8 cellular contexts compared by ENCODE assay signal in genomic region chr17:1455291-1455747, GRCh38. TPM values are rescaled to one million over a fixed set of nuclear protein-coding genes. Genes with fewer than 3 reads are reported as not detected.
DNase-seq lines count a peak whose midpoint lies in the region; ATAC-seq and TF ChIP-seq lines count a peak whose summit lies in the region.

No MANE protein-coding gene starts in this region.

- H3K4me2 ChIP-seq in fibroblast of lung (ENCODE audit: extremely low read depth, insufficient read depth, low read length), result peak overlapping the region; percentile 98

- H3K27ac Mint-ChIP-seq in naive thymus-derived CD4-positive, alpha-beta T cell, result peak overlapping the region; percentile 56 to 91 (median 86)

- TF ChIP-seq EP300 in upper lobe of left lung (IDR thresholded peaks at IDR 0.05), result no peak

- H3K4me1 Mint-ChIP-seq in naive thymus-derived CD4-positive, alpha-beta T cell, result peaks cover 28 to 62% (median 47%) of the 10 kb centered on the region in 7 donors

- 0 to 1% methylated on average over 25 to 27 of the region's 27 CpGs for WGBS in upper lobe of left lung, 2 donors

- H3K27me3 Mint-ChIP-seq in naive thymus-derived CD4-positive, alpha-beta T cell, result peaks cover 0 to 18% (median 4%) of the 10 kb centered on the region in 5 donors

- H3K36me3 ChIP-seq in fibroblast of lung (ENCODE audit: control insufficient read depth, insufficient read depth, low read length), result no peaks in the 10 kb centered on the region
- peaks cover 0 to 11% (median 0%) of the 10 kb centered on the region in 3 experiments for H3K36me3 ChIP-seq in naive thymus-derived CD4-positive, alpha-beta T cell (ENCODE audit: control insufficient read depth in 2 of 3, insufficient read depth in 3 of 3, low read length in 3 of 3)
- H3K36me3 ChIP-seq in upper lobe of left lung, result peaks cover 0 to 10% (median 3%) of the 10 kb centered on the region in 4 donors

- peak overlapping the region; percentile 86 to 95 (median 88) for H3K4me3 Mint-ChIP-seq in naive thymus-derived CD4-positive, alpha-beta T cell

- peak overlapping the region; percentile 97 for H3K9ac ChIP-seq in fibroblast of lung (ENCODE audit: insufficient read depth, low read length)

- CTCF ChIA-PET in naive thymus-derived CD4-positive, alpha-beta T cell (lab: Charles Lee), result interaction anchor here (0.5 to 0.7 kb wide), 2 partner anchors 31 to 60 kb away, joined by 3 read pairs; no protein-coding TSS in a partner anchor

- DNase-seq in C1 segment of cervical spinal cord (lab: John Stamatoyannopoulos, UW) (peak in 10 of 14 donors; percentile 16 to 73 (median 46)), NCI-H82 treated with DMSO at 0.1 percent for 48 hours (lab: John Stamatoyannopoulos, UW; ENCODE audit: unreplicated experiment) (peak; percentile 42), activated T-helper 1 cell treated with Interleukin-2 at 50 U/mL for 16 hours (ENCODE audit: low read depth) (peak; percentile 11), fibroblast of lung (ENCODE audit: low read depth in 2 of 2) (peak; percentile 67 to 70), upper lobe of left lung (peak; percentile 73 to 91)
- DNase-seq in naive thymus-derived CD4-positive, alpha-beta T cell, result peak in 7 of 9 donors; percentile 17 to 55 (median 27)

- intact Hi-C loops in naive thymus-derived CD4-positive, alpha-beta T cell (cut with micrococcal nuclease), result loop anchor here in 1 of 2 donors (1.0 kb wide), 1 partner anchor 90 kb away; no protein-coding TSS in a partner anchor

- H3K4me3 ChIP-seq in fibroblast of lung (replicated peaks in 1 of 4; ENCODE audit: control extremely low read depth in 1 of 4, insufficient read depth in 1 of 4, low read depth in 3 of 4, low read length in 4 of 4) (peak overlapping the region; percentile 45 to 92 (median 84)), upper lobe of left lung (peak overlapping the region; percentile 82 to 98 (median 93))
- H3K4me3 ChIP-seq in naive thymus-derived CD4-positive, alpha-beta T cell (ENCODE audit: low read length), result peak overlapping the region; percentile 90

- POLR2A ChIA-PET in naive thymus-derived CD4-positive, alpha-beta T cell (lab: Charles Lee), result interaction anchor here (1.1 to 2.8 kb wide), 3 partner anchors 32 to 61 kb away, joined by 5 to 15 read pairs (median 7); partner anchors contain the start of genes INPP5K and YWHAE

- H3K9me3 Mint-ChIP-seq in naive thymus-derived CD4-positive, alpha-beta T cell, result no peaks in the 10 kb centered on the region

- H3K27me3 ChIP-seq in fibroblast of lung (ENCODE audit: control insufficient read depth, insufficient read depth, low read length), result no peaks in the 10 kb centered on the region
- no peaks in the 10 kb centered on the region for H3K27me3 ChIP-seq in naive thymus-derived CD4-positive, alpha-beta T cell (ENCODE audit: control insufficient read depth in 2 of 2, insufficient read depth in 2 of 2, low read length in 2 of 2)
- no peaks in the 10 kb centered on the region for H3K27me3 ChIP-seq in upper lobe of left lung

- H2AFZ ChIP-seq in fibroblast of lung (ENCODE audit: low read length), result no peak overlapping the region

- TF ChIP-seq POLR2A in upper lobe of left lung (IDR thresholded peaks at IDR 0.05), result no peak

- peaks cover 0 to 7% (median 4%) of the 10 kb centered on the region in 5 donors for H3K36me3 Mint-ChIP-seq in naive thymus-derived CD4-positive, alpha-beta T cell

- peaks cover 56% of the 10 kb centered on the region for H3K79me2 ChIP-seq in fibroblast of lung (ENCODE audit: control insufficient read depth, insufficient read depth, low read length)

- H3K27ac ChIP-seq in fibroblast of lung (ENCODE audit: insufficient read depth, low read length) (peak overlapping the region; percentile 95), upper lobe of left lung (peak overlapping the region; percentile 98 to 99 (median 99))
- H3K27ac ChIP-seq in naive thymus-derived CD4-positive, alpha-beta T cell (ENCODE audit: low read depth, low read length), result peak overlapping the region; percentile 97

- H3K9me3 ChIP-seq in fibroblast of lung (ENCODE audit: control insufficient read depth, insufficient read depth, low read depth, low read length) (no peaks in the 10 kb centered on the region), upper lobe of left lung (no peaks in the 10 kb centered on the region)
- no peaks in the 10 kb centered on the region for H3K9me3 ChIP-seq in naive thymus-derived CD4-positive, alpha-beta T cell (ENCODE audit: control insufficient read depth in 2 of 3, low read length in 3 of 3)

- ATAC-seq in GM18870 (IDR thresholded peaks at IDR 0.05; ENCODE audit: unreplicated experiment), result peak; percentile 18
- peak; percentile 21 for ATAC-seq in HG03097 (IDR thresholded peaks at IDR 0.05; ENCODE audit: low FRiP score, unreplicated experiment)
- peak; percentile 22 for ATAC-seq in naive thymus-derived CD4-positive, alpha-beta T cell
- ATAC-seq in upper lobe of left lung (ENCODE audit: low FRiP score in 2 of 2), result peak; percentile 70 to 75

- H3K4me1 ChIP-seq in fibroblast of lung (ENCODE audit: control insufficient read depth, extremely low read depth, insufficient read depth, low read length) (peaks cover 2% of the 10 kb centered on the region), upper lobe of left lung (peaks cover 30 to 62% (median 46%) of the 10 kb centered on the region in 4 donors)
- peaks cover 18 to 32% of the 10 kb centered on the region in 2 donors for H3K4me1 ChIP-seq in naive thymus-derived CD4-positive, alpha-beta T cell (ENCODE audit: control insufficient read depth in 2 of 2, insufficient read depth in 2 of 2, low read length in 2 of 2)

- TF ChIP-seq CTCF in fibroblast of lung (conservative IDR thresholded peaks at IDR 0.05 in 1 of 2, IDR thresholded peaks at IDR 0.05 in 1 of 2; ENCODE audit: low read depth in 1 of 2, low read length in 2 of 2) (peak; percentile 57 to 77), upper lobe of left lung (IDR thresholded peaks at IDR 0.05) (peak; percentile 55 to 86 (median 76))

- no peaks in the 10 kb centered on the region for H4K20me1 ChIP-seq in fibroblast of lung (ENCODE audit: control insufficient read depth, extremely low read depth, insufficient read depth, low read length)

RNA-seq across cellular contexts. Expression of gene CRK, which starts 0.7 kb away (rescaled TPM):
- total RNA-seq in fibroblast of lung (105 and 120 TPM in 2 replicates), upper lobe of left lung (100 to 1,000 TPM in 1 of 6 donors, 10 to 100 TPM in 5; 37.7 to 121 (median 65.8) TPM)
- 119 and 138 TPM in 2 replicates for polyA plus RNA-seq in fibroblast of lung
- 58.3 and 63.7 TPM in 2 replicates for polyA plus RNA-seq in fibroblast of lung (2012)
- 34.5 and 37.5 TPM in 2 replicates for polyA minus RNA-seq in fibroblast of lung (ENCODE audit: low replicate concordance)
- total RNA-seq in naive thymus-derived CD4-positive, alpha-beta T cell, result 10 to 100 TPM; 16.9 to 29.0 (median 20.9) TPM
- 10 to 100 TPM; 20.0 to 24.3 TPM for polyA plus RNA-seq in naive thymus-derived CD4-positive, alpha-beta T cell

RNA-seq across cellular contexts. Expression of gene MYO1C, which starts 37.2 kb away (rescaled TPM):
- total RNA-seq in fibroblast of lung (113 and 190 TPM in 2 replicates), upper lobe of left lung (100 to 1,000 TPM; 186 to 358 (median 266) TPM)
- 164 and 180 TPM in 2 replicates for polyA plus RNA-seq in fibroblast of lung
- 224 and 226 TPM in 2 replicates for polyA plus RNA-seq in fibroblast of lung (2012)
- 842 and 992 TPM in 2 replicates for polyA minus RNA-seq in fibroblast of lung (ENCODE audit: low replicate concordance)
- 10 to 100 TPM; 10.3 to 37.0 (median 23.6) TPM for total RNA-seq in naive thymus-derived CD4-positive, alpha-beta T cell
- 1 to 10 TPM; 4.4 to 4.7 TPM for polyA plus RNA-seq in naive thymus-derived CD4-positive, alpha-beta T cell

RNA-seq across cellular contexts. Expression of gene YWHAE, which starts 55.3 kb away (rescaled TPM):
- 307 and 364 TPM in 2 replicates for total RNA-seq in fibroblast of lung
- polyA plus RNA-seq in fibroblast of lung, result 1,742 and 2,155 TPM in 2 replicates
- 1,148 and 1,177 TPM in 2 replicates for polyA plus RNA-seq in fibroblast of lung (2012)
- 123 and 135 TPM in 2 replicates for polyA minus RNA-seq in fibroblast of lung (ENCODE audit: low replicate concordance)
- total RNA-seq in naive thymus-derived CD4-positive, alpha-beta T cell, result 100 to 1,000 TPM; 119 to 317 (median 127) TPM
- 10 to 100 TPM; 30.6 to 37.3 TPM for polyA plus RNA-seq in naive thymus-derived CD4-positive, alpha-beta T cell
- total RNA-seq in upper lobe of left lung, result 100 to 1,000 TPM; 318 to 698 (median 384) TPM

Comparison
In these comparisons a context has a peak if more than half of its experiments do, and no peak if none do; other contexts are left out.
1. Peak in every context shown above with its lines: DNase-seq, ATAC-seq, H3K4me3 ChIP-seq and H3K27ac ChIP-seq.
2. DNase-seq: peak in every context shown above with its lines; median percentile 82 in upper lobe of left lung; 68 in fibroblast of lung; 46 in C1 segment of cervical spinal cord; 42 in NCI-H82 treated with DMSO at 0.1 percent for 48 hours; 27 in naive thymus-derived CD4-positive, alpha-beta T cell; 11 in activated T-helper 1 cell treated with Interleukin-2 at 50 U/mL for 16 hours.
3. ATAC-seq: peak in every context shown above with its lines; median percentile 72 in upper lobe of left lung; 22 in naive thymus-derived CD4-positive, alpha-beta T cell; 21 in HG03097; 18 in GM18870.